ENCODE assay signal across 10 cellular contexts in the genomic region with DNA sequence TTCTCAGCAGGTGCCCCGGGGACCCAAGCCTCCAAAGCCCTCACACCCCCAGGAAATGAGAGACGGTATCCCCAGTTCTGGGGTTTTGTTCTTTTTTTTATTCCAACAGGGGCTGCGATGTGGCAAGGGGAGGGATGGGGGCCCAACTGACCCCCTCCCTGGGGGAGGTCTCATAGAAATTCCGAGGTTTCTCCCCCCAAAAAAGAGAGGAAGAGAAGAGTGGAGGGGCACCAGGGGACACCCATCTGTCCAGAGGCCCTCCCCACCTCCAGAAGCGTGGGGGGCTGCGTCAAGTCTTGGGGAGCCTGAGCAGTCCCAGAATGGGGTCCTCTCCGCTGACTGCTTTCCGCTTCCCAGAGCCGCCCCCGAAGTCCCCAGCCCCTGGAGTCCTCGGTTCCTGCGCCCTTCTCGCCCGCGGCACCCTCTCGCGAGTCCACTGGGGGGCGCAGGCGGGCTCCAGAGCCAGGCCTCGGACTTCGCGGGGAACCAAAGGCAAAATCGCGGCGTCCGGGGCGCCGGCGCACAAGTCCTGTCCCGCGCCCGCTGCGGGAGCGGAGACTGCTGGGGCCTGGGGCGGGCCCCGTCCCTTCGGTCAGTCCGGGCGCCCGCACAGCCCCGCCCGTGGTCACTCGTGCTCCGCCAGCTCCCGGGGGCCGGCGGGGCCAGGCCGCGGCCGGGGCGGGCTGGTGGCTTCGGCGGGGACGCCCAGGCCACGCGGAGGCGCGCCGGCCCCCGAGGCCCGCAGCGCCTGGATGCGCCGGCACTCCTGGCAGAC. TPM values are rescaled to one million over a fixed set of nuclear protein-coding genes. Genes with fewer than 3 reads are reported as not detected.
DNase-seq lines count a peak whose midpoint lies in the region; ATAC-seq lines count a peak whose summit lies in the region.
"Had no signal": no experiment of that assay in that cellular context is flagged by ENCODE, and none has a peak within 500 bp of the region (broad histone marks: within the 10 kb centered on the region; RNA-seq: fewer than 3 reads in every experiment).

No MANE protein-coding gene starts in this region.

- H3K4me3 ChIP-seq in iPS-15b (ENCODE audit: low read depth, low read length): peak overlapping the region; percentile 44

- H3K9me3 ChIP-seq in iPS-15b (ENCODE audit: control insufficient read depth, insufficient read depth, low read length): no peaks in the 10 kb centered on the region

- H3K36me3 ChIP-seq in iPS-15b (ENCODE audit: control insufficient read depth, insufficient read depth, low read length): peaks cover 6% of the 10 kb centered on the region

- H3K9ac ChIP-seq in iPS-15b (ENCODE audit: low read depth, low read length): no peak overlapping the region

- H3K36me3 Mint-ChIP-seq in activated naive CD8-positive, alpha-beta T cell treated with anti-CD3 and anti-CD28 coated beads for 36 hours: no peaks in the 10 kb centered on the region
- no peaks in the 10 kb centered on the region for H3K36me3 Mint-ChIP-seq in stimulated activated naive B cell treated with anti-CD40 and anti-IgM and Interleukin-4, amounts not matched to agents 10 μg/mL and 1 μg/mL and 100 μg/mL, for 72 hours

- H3K27me3 Mint-ChIP-seq in activated naive CD8-positive, alpha-beta T cell treated with anti-CD3 and anti-CD28 coated beads for 36 hours: peaks cover 73% of the 10 kb centered on the region
- peaks cover 65 to 76% of the 10 kb centered on the region in 2 donors for H3K27me3 Mint-ChIP-seq in stimulated activated naive B cell treated with anti-CD40 and anti-IgM and Interleukin-4, amounts not matched to agents 10 μg/mL and 1 μg/mL and 100 μg/mL, for 72 hours

- H3K4me3 Mint-ChIP-seq in activated naive CD8-positive, alpha-beta T cell treated with anti-CD3 and anti-CD28 coated beads for 36 hours: no peak overlapping the region
- peak overlapping the region; percentile 71 to 79 for H3K4me3 Mint-ChIP-seq in stimulated activated naive B cell treated with anti-CD40 and anti-IgM and Interleukin-4, amounts not matched to agents 10 μg/mL and 1 μg/mL and 100 μg/mL, for 72 hours

- H3K27ac Mint-ChIP-seq in activated naive CD8-positive, alpha-beta T cell treated with anti-CD3 and anti-CD28 coated beads for 36 hours: no peak overlapping the region
- peak overlapping the region; percentile 79 for H3K27ac Mint-ChIP-seq in stimulated activated naive B cell treated with anti-CD40 and anti-IgM and Interleukin-4, amounts not matched to agents 10 μg/mL and 1 μg/mL and 100 μg/mL, for 72 hours

- H3K4me1 ChIP-seq in iPS-15b (ENCODE audit: control insufficient read depth, insufficient read depth, low read length): peaks cover 3% of the 10 kb centered on the region

- H3K27me3 ChIP-seq in iPS-15b (ENCODE audit: control insufficient read depth, insufficient read depth, low read length): peaks cover 52% of the 10 kb centered on the region

- peak; percentile 27 to 31 for ATAC-seq in stimulated activated naive B cell treated with anti-CD40 and anti-IgM and Interleukin-4, amounts not matched to agents 10 μg/mL and 1 μg/mL and 100 μg/mL, for 72 hours (replicated peaks)
- no peak for ATAC-seq in GM19328 (IDR thresholded peaks at IDR 0.05; ENCODE audit: unreplicated experiment)
- no peak for ATAC-seq in HG03442 (IDR thresholded peaks at IDR 0.05; ENCODE audit: unreplicated experiment)

- peak; percentile 8 for DNase-seq in stimulated activated naive CD4-positive, alpha-beta T cell treated with Interleukin-2 at 50 U/mL for 16 hours (lab: John Stamatoyannopoulos, UW)
- DNase-seq in stimulated activated naive CD4-positive, alpha-beta T cell (lab: John Stamatoyannopoulos, UW): no peak
- peak; percentile 52 for DNase-seq in NCI-H526 treated with DMSO at 0.1 percent for 48 hours (lab: John Stamatoyannopoulos, UW)
- peak; percentile 69 for DNase-seq in activated naive CD8-positive, alpha-beta T cell treated with anti-CD3 and anti-CD28 coated beads for 36 hours
- DNase-seq in stimulated activated naive B cell treated with anti-CD40 and anti-IgM and Interleukin-4, amounts not matched to agents 10 μg/mL and 1 μg/mL and 100 μg/mL, for 72 hours: peak; percentile 41

- no peaks in the 10 kb centered on the region for H3K9me3 Mint-ChIP-seq in activated naive CD8-positive, alpha-beta T cell treated with anti-CD3 and anti-CD28 coated beads for 36 hours
- no peaks in the 10 kb centered on the region for H3K9me3 Mint-ChIP-seq in stimulated activated naive B cell treated with anti-CD40 and anti-IgM and Interleukin-4, amounts not matched to agents 10 μg/mL and 1 μg/mL and 100 μg/mL, for 72 hours

- H3K4me1 Mint-ChIP-seq in activated naive CD8-positive, alpha-beta T cell treated with anti-CD3 and anti-CD28 coated beads for 36 hours: peaks cover 14% of the 10 kb centered on the region
- H3K4me1 Mint-ChIP-seq in stimulated activated naive B cell treated with anti-CD40 and anti-IgM and Interleukin-4, amounts not matched to agents 10 μg/mL and 1 μg/mL and 100 μg/mL, for 72 hours: peaks cover 32 to 33% of the 10 kb centered on the region in 2 donors

RNA-seq across cellular contexts. Expression of gene ATP1A3, which starts 4.4 kb away (rescaled TPM):
- 1 to 10 TPM; 4.3 to 4.8 TPM for total RNA-seq in activated naive CD8-positive, alpha-beta T cell treated with anti-CD3 and anti-CD28 coated beads for 36 hours
- total RNA-seq: dermis microvascular lymphatic vessel endothelial cell, subcutaneous adipose tissue had no signal

RNA-seq across cellular contexts. Expression of gene RABAC1, which starts 39.3 kb away (rescaled TPM):
- total RNA-seq in activated naive CD8-positive, alpha-beta T cell treated with anti-CD3 and anti-CD28 coated beads for 36 hours: 10 to 100 TPM; 46.9 to 50.7 TPM

Comparison
In these comparisons a context has a peak if more than half of its experiments do, and no peak if none do; other contexts are left out.
1. DNase-seq: peak in stimulated activated naive CD4-positive, alpha-beta T cell treated with Interleukin-2 at 50 U/mL for 16 hours (single experiment), NCI-H526 treated with DMSO at 0.1 percent for 48 hours (single experiment), activated naive CD8-positive, alpha-beta T cell treated with anti-CD3 and anti-CD28 coated beads for 36 hours (single experiment) and stimulated activated naive B cell treated with anti-CD40 and anti-IgM and Interleukin-4, amounts not matched to agents 10 μg/mL and 1 μg/mL and 100 μg/mL, for 72 hours (single experiment); none in stimulated activated naive CD4-positive, alpha-beta T cell (0 of 6).
2. ATAC-seq: peak in stimulated activated naive B cell treated with anti-CD40 and anti-IgM and Interleukin-4, amounts not matched to agents 10 μg/mL and 1 μg/mL and 100 μg/mL, for 72 hours (2 of 2); none in GM19328 (single experiment) and HG03442 (single experiment).